ENCODE assay signal across 21 cellular contexts in genomic region chr2:2558476-2558875, GRCh38.
"Had no signal": no experiment of that assay in that cellular context is flagged by ENCODE, and none has a peak within 500 bp of the region (broad histone marks: within the 10 kb centered on the region; RNA-seq: fewer than 3 reads in every experiment).

No MANE protein-coding gene starts in this region.

- H3K4me3 Mint-ChIP-seq: dendritic cell treated with granulocyte-macrophage colony-stimulating factor and Interleukin-4, amounts not matched to agents 40 ng/mL and 50 ng/mL, for 4 days; effector memory CD8-positive, alpha-beta T cell; endodermal cell; immature natural killer cell had no signal

- DNase-seq: cerebellar nuclear complex; colonic mucosa; cortex of kidney; effector CD8-positive, alpha-beta T cell; effector memory CD8-positive, alpha-beta T cell; endodermal cell; erythroblast; esophagus squamous epithelium; foreskin fibroblast; foreskin melanocyte; gastrocnemius medialis; glutamatergic neuron; immature natural killer cell; left cardiac atrium; left ventricle myocardium superior; lower lobe of right lung; mesenchymal stem cell; midbrain had no signal

- ATAC-seq: effector memory CD8-positive, alpha-beta T cell; esophagus mucosa; gastrocnemius medialis; left cardiac atrium; left lung; left ventricle myocardium superior; lower lobe of right lung had no signal

- H3K4me1 Mint-ChIP-seq: endodermal cell, immature natural killer cell had no signal

- H3K27me3 Mint-ChIP-seq: dendritic cell treated with granulocyte-macrophage colony-stimulating factor and Interleukin-4, amounts not matched to agents 40 ng/mL and 50 ng/mL, for 4 days; effector memory CD8-positive, alpha-beta T cell had no signal

- H3K36me3 Mint-ChIP-seq: immature natural killer cell had no signal

- H3K27ac Mint-ChIP-seq: dendritic cell treated with granulocyte-macrophage colony-stimulating factor and Interleukin-4, amounts not matched to agents 40 ng/mL and 50 ng/mL, for 4 days; effector memory CD8-positive, alpha-beta T cell; endodermal cell; immature natural killer cell had no signal
